6 cellular contexts compared by ENCODE assay signal in the genomic region with DNA sequence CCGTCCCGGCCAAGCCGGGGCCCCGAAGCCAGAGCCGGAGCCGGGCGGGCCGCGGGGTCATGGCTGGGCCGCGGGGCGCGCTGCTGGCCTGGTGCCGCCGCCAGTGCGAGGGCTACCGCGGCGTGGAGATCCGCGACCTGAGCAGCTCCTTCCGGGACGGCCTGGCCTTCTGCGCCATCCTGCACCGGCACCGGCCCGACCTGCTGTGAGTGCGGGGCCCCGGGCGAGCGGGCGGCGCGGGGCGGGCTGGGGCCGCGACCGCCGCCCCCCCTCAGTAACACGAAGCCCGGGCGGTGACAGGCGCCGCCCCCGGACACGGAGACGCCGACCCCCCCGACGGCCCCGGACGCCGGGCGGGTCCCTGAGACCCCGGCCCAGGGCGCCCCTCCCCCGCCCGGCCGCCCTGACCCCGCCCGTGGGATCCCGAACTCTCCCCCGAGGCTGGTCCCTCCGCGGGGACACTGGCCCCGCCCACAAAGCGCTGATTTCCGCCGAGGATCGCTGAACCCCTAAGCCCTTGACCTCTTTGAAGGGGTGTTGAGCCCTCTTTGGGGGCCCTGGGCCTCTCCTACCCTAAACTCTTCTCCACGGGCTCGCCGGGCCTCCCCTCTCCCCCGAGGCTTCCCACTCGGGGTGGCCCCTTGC. TPM values are rescaled to one million over a fixed set of nuclear protein-coding genes. Genes with fewer than 3 reads are reported as not detected.
DNase-seq lines count a peak whose midpoint lies in the region; ATAC-seq and TF ChIP-seq lines count a peak whose summit lies in the region.

No MANE protein-coding gene starts in this region.

- peak overlapping the region; percentile 66 for H2BK5ac ChIP-seq in mesenchymal stem cell (ENCODE audit: low read depth, low read length, poor library complexity, severe bottlenecking)

- 4% methylated on average over 47 of the region's 75 CpGs for WGBS in mesenchymal stem cell

- H4K91ac ChIP-seq in mesenchymal stem cell (ENCODE audit: low read length): peak overlapping the region; percentile 88

- peak overlapping the region; percentile 90 for H3K4me2 ChIP-seq in mesenchymal stem cell (ENCODE audit: low read length, poor library complexity, severe bottlenecking)

- peak overlapping the region; percentile 92 to 97 for H3K4ac ChIP-seq in mesenchymal stem cell (ENCODE audit: low read depth in 1 of 2, low read length in 2 of 2)

- no peaks in the 10 kb centered on the region for H3K27me3 ChIP-seq in mesenchymal stem cell (ENCODE audit: control insufficient read depth in 1 of 2, insufficient read depth in 1 of 2, low read length in 2 of 2)

- H3K4me1 ChIP-seq in mesenchymal stem cell (ENCODE audit: control insufficient read depth, insufficient read depth, low read depth, low read length): peaks cover 47% of the 10 kb centered on the region

- H3K9ac ChIP-seq in mesenchymal stem cell (ENCODE audit: low read length): peak overlapping the region; percentile 93

- no peak for TF ChIP-seq CTCF in GM12875 (IDR thresholded peaks at IDR 0.05; ENCODE audit: borderline replicate concordance, insufficient read depth, low read depth, low read length)

- peak overlapping the region; percentile 61 for H3K4me3 ChIP-seq in GM12875 (ENCODE audit: low read depth, low read length)
- H3K4me3 ChIP-seq in mesenchymal stem cell (ENCODE audit: insufficient read depth in 1 of 2, low read depth in 1 of 2, low read length in 2 of 2): peak overlapping the region; percentile 94 to 97

- peaks cover 9 to 11% of the 10 kb centered on the region in 2 experiments for H3K36me3 ChIP-seq in mesenchymal stem cell (ENCODE audit: control insufficient read depth in 1 of 2, insufficient read depth in 2 of 2, low read depth in 1 of 2, low read length in 2 of 2)

- H3K79me1 ChIP-seq in mesenchymal stem cell (replicated peaks; ENCODE audit: low read length, poor library complexity, severe bottlenecking): peaks cover 4% of the 10 kb centered on the region

- H4K8ac ChIP-seq in mesenchymal stem cell (ENCODE audit: low read length): peak overlapping the region; percentile 82

- no peaks in the 10 kb centered on the region for H3K9me3 ChIP-seq in mesenchymal stem cell (ENCODE audit: control insufficient read depth, low read length)

- peak overlapping the region; percentile 97 to 99 for H3K18ac ChIP-seq in mesenchymal stem cell (ENCODE audit: low read depth in 1 of 2, low read length in 2 of 2)

- peak overlapping the region in 1 of 2 experiments; percentile 88 for H2BK12ac ChIP-seq in mesenchymal stem cell (ENCODE audit: low read length in 2 of 2)

- DNase-seq in activated naive CD4-positive, alpha-beta T cell treated with anti-CD3 and anti-CD28 coated beads, Interleukin-2, amount 50 U/mL, for 16 hours: peak; percentile 33
- DNase-seq in mesenchymal stem cell (peak; percentile 15), dedifferentiated amniotic fluid mesenchymal stem cell (ENCODE audit: extremely low spot score) (no peak), D341Med (ENCODE audit: low spot score) (no peak)

- peak overlapping the region; percentile 81 for H2BK120ac ChIP-seq in mesenchymal stem cell (ENCODE audit: low read depth, low read length)

- H3K23ac ChIP-seq in mesenchymal stem cell (ENCODE audit: low read length in 2 of 2): peak overlapping the region in 1 of 2 experiments; percentile 98

- H3K27ac ChIP-seq in mesenchymal stem cell (ENCODE audit: low read length, poor library complexity, severe bottlenecking): peak overlapping the region; percentile 19

- peak; percentile 28 for ATAC-seq in HG03159 (IDR thresholded peaks at IDR 0.05; ENCODE audit: unreplicated experiment)

- H2AK5ac ChIP-seq in mesenchymal stem cell (ENCODE audit: low read length, severe bottlenecking): no peak overlapping the region

- peak overlapping the region; percentile 92 for H2BK15ac ChIP-seq in mesenchymal stem cell (ENCODE audit: low read depth, poor library complexity, severe bottlenecking)

- H3K14ac ChIP-seq in mesenchymal stem cell (ENCODE audit: low read length in 2 of 2): peak overlapping the region; percentile 86 to 95

- peak overlapping the region; percentile 76 for H2AFZ ChIP-seq in mesenchymal stem cell (ENCODE audit: low read depth, low read length)

RNA-seq across cellular contexts. Expression of a gene that starts 0.4 kb away (rescaled TPM):
- 19.9 TPM for polyA plus RNA-seq in mesenchymal stem cell (2013, experiment 1 of 2)
- polyA plus RNA-seq in mesenchymal stem cell (2013, experiment 2 of 2): 19.0 TPM

RNA-seq across cellular contexts. Expression of a gene that starts 46.9 kb away (rescaled TPM):
- 0.17 TPM for polyA plus RNA-seq in mesenchymal stem cell (2013, experiment 1 of 2)
- polyA plus RNA-seq in mesenchymal stem cell (2013, experiment 2 of 2): 0.27 TPM

RNA-seq across cellular contexts. Expression of a gene that starts 47.0 kb away (rescaled TPM):
- polyA plus RNA-seq in mesenchymal stem cell (2013, experiment 1 of 2): 88.8 TPM
- polyA plus RNA-seq in mesenchymal stem cell (2013, experiment 2 of 2): 95.4 TPM

RNA-seq across cellular contexts. Expression of a gene that starts 57.3 kb away (rescaled TPM):
- 453 TPM for polyA plus RNA-seq in mesenchymal stem cell (2013, experiment 1 of 2)
- polyA plus RNA-seq in mesenchymal stem cell (2013, experiment 2 of 2): 471 TPM

Comparison
In these comparisons a context has a peak if more than half of its experiments do, and no peak if none do; other contexts are left out.
1. DNase-seq: peak in activated naive CD4-positive, alpha-beta T cell treated with anti-CD3 and anti-CD28 coated beads, Interleukin-2, amount 50 U/mL, for 16 hours (single experiment) and mesenchymal stem cell (single experiment); none in dedifferentiated amniotic fluid mesenchymal stem cell (single experiment) and D341Med (single experiment).